In genomic region chr4:1258457-1258856, GRCh38 we compare ENCODE assay signal across 13 cellular contexts.
"Had no signal": no experiment of that assay in that cellular context is flagged by ENCODE, and none has a peak within 500 bp of the region (broad histone marks: within the 10 kb centered on the region; RNA-seq: fewer than 3 reads in every experiment).

No MANE protein-coding gene starts in this region.

- H3K27me3 Mint-ChIP-seq: central memory CD8-positive, alpha-beta T cell; naive thymus-derived CD4-positive, alpha-beta T cell; stimulated activated memory B cell treated with anti-CD40 and anti-IgM and Interleukin-4, amounts not matched to agents 10 μg/mL and 1 μg/mL and 100 μg/mL, for 72 hours had no signal

- H3K27me3 ChIP-seq: adrenal gland, heart left ventricle, right lobe of liver had no signal

- H3K36me3 ChIP-seq: adrenal gland, heart left ventricle, prostate gland, right lobe of liver had no signal

- H3K4me1 ChIP-seq: adrenal gland, heart left ventricle, prostate gland, right lobe of liver had no signal

- H3K9me3 ChIP-seq: adrenal gland, prostate gland had no signal

- H3K9me3 Mint-ChIP-seq: central memory CD8-positive, alpha-beta T cell had no signal

- DNase-seq: activated CD4-positive, alpha-beta T cell treated with anti-CD3 and anti-CD28 coated beads for 1 hour; activated naive CD4-positive, alpha-beta T cell treated with anti-CD3 and anti-CD28 coated beads, Interleukin-2, amount 50 U/mL, for 16 hours; adrenal gland; foreskin melanocyte; heart left ventricle; right lobe of liver; T-helper 2 cell had no signal

- H3K27ac ChIP-seq: adrenal gland, heart left ventricle, prostate gland, right lobe of liver had no signal

- H3K4me3 Mint-ChIP-seq: central memory CD8-positive, alpha-beta T cell; dendritic cell treated with granulocyte-macrophage colony-stimulating factor and Interleukin-4, amounts not matched to agents 40 ng/mL and 50 ng/mL, for 4 days; naive thymus-derived CD4-positive, alpha-beta T cell; stimulated activated memory B cell treated with anti-CD40 and anti-IgM and Interleukin-4, amounts not matched to agents 10 μg/mL and 1 μg/mL and 100 μg/mL, for 72 hours had no signal

- H3K27ac Mint-ChIP-seq: activated T-helper 2 cell treated with anti-CD3 and anti-CD28 coated beads, Interferon-gamma antibody, Interleukin-2, Interleukin-4, amounts not matched to agents 10 μg/mL and 5 μg/mL and 100 μg/mL, durations not matched to agents 14 hours and 24 hours and 36 hours; dendritic cell treated with granulocyte-macrophage colony-stimulating factor and Interleukin-4, amounts not matched to agents 40 ng/mL and 50 ng/mL, for 4 days; stimulated activated memory B cell treated with anti-CD40 and anti-IgM and Interleukin-4, amounts not matched to agents 10 μg/mL and 1 μg/mL and 100 μg/mL, for 72 hours had no signal

- ATAC-seq: heart left ventricle; naive thymus-derived CD4-positive, alpha-beta T cell; right lobe of liver; stimulated activated memory B cell treated with anti-CD40 and anti-IgM and Interleukin-4, amounts not matched to agents 10 μg/mL and 1 μg/mL and 100 μg/mL, for 72 hours had no signal

- H3K4me3 ChIP-seq: adrenal gland, heart left ventricle, prostate gland, right lobe of liver had no signal
